Comparison of ENCODE assay signal across 6 cellular contexts in genomic region chr5:67696446-67696845, GRCh38.
"Had no signal": no experiment of that assay in that cellular context is flagged by ENCODE, and none has a peak within 500 bp of the region (broad histone marks: within the 10 kb centered on the region; RNA-seq: fewer than 3 reads in every experiment).

No MANE protein-coding gene starts in this region.

- H3K4me1 ChIP-seq: HAP-1 had no signal

- H3K9me3 ChIP-seq: HAP-1 had no signal

- H3K4me3 ChIP-seq: GM23248, HAP-1 had no signal

- H3K36me3 ChIP-seq: HAP-1 had no signal

- H2AFZ ChIP-seq: GM23248 had no signal

- H3K27ac ChIP-seq: GM23248, HL-60 had no signal

- DNase-seq: GM23248, GOT3, H7, HFFc6 had no signal

- H3K9ac ChIP-seq: GM23248 had no signal
